9 cellular contexts compared by ENCODE assay signal in genomic region chr14:96104469-96105057, GRCh38.
DNase-seq lines count a peak whose midpoint lies in the region; ATAC-seq and TF ChIP-seq lines count a peak whose summit lies in the region.
"Had no signal": no experiment of that assay in that cellular context is flagged by ENCODE, and none has a peak within 500 bp of the region (broad histone marks: within the 10 kb centered on the region; RNA-seq: fewer than 3 reads in every experiment).

No MANE protein-coding gene starts in this region.

- TF ChIP-seq POLR2A in breast epithelium (IDR thresholded peaks at IDR 0.05) = no peak
- no peak for TF ChIP-seq POLR2A in lower leg skin (IDR thresholded peaks at IDR 0.05)

- H3K4me3 ChIP-seq in breast epithelium (peak overlapping the region in 1 of 3 donors; percentile 3), lower leg skin (ENCODE audit: low read depth, poor library complexity, severe bottlenecking) (no peak overlapping the region)

- H3K4me3 Mint-ChIP-seq in activated CD4-positive, alpha-beta memory T cell treated with anti-CD3 and anti-CD28 coated beads for 36 hours = no peak overlapping the region
- no peak overlapping the region for H3K4me3 Mint-ChIP-seq in stimulated activated memory B cell treated with anti-CD40 and anti-IgM and Interleukin-4, amounts not matched to agents 10 μg/mL and 1 μg/mL and 100 μg/mL, for 72 hours

- peaks cover 0 to 2% of the 10 kb centered on the region in 2 donors for H3K4me1 ChIP-seq in breast epithelium

- no peaks in the 10 kb centered on the region for H3K36me3 ChIP-seq in breast epithelium

- POLR2A ChIA-PET in activated CD4-positive, alpha-beta memory T cell treated with anti-CD3 and anti-CD28 coated beads for 36 hours (lab: Charles Lee) = no interaction called here

- H3K36me3 Mint-ChIP-seq in activated CD4-positive, alpha-beta memory T cell treated with anti-CD3 and anti-CD28 coated beads for 36 hours = no peaks in the 10 kb centered on the region
- no peaks in the 10 kb centered on the region for H3K36me3 Mint-ChIP-seq in stimulated activated memory B cell treated with anti-CD40 and anti-IgM and Interleukin-4, amounts not matched to agents 10 μg/mL and 1 μg/mL and 100 μg/mL, for 72 hours

- CTCF ChIA-PET in activated CD4-positive, alpha-beta memory T cell treated with anti-CD3 and anti-CD28 coated beads for 36 hours (lab: Charles Lee) = interaction anchor here (0.9 kb wide), 1 partner anchor 172 kb away, joined by 3 read pairs; no protein-coding TSS in a partner anchor

- no peaks in the 10 kb centered on the region for H3K27me3 Mint-ChIP-seq in activated CD4-positive, alpha-beta memory T cell treated with anti-CD3 and anti-CD28 coated beads for 36 hours
- H3K27me3 Mint-ChIP-seq in stimulated activated memory B cell treated with anti-CD40 and anti-IgM and Interleukin-4, amounts not matched to agents 10 μg/mL and 1 μg/mL and 100 μg/mL, for 72 hours = peaks cover 20% of the 10 kb centered on the region

- TF ChIP-seq CTCF in breast epithelium (IDR thresholded peaks at IDR 0.05) (peak in 2 of 3 donors; percentile 20 to 21), lower leg skin (IDR thresholded peaks at IDR 0.05) (no peak)

- H3K9me3 Mint-ChIP-seq in activated CD4-positive, alpha-beta memory T cell treated with anti-CD3 and anti-CD28 coated beads for 36 hours = no peaks in the 10 kb centered on the region
- no peaks in the 10 kb centered on the region for H3K9me3 Mint-ChIP-seq in stimulated activated memory B cell treated with anti-CD40 and anti-IgM and Interleukin-4, amounts not matched to agents 10 μg/mL and 1 μg/mL and 100 μg/mL, for 72 hours

- intact Hi-C loops in breast epithelium (cut with DNase I; ENCODE audit: low total_unique reads) = loop anchor here (10.0 kb wide), 1 partner anchor 170 kb away; no protein-coding TSS in a partner anchor
- intact Hi-C loops in lower leg skin (cut with DNase I; ENCODE audit: low total_unique reads) = loop anchor here (5.0 kb wide), 1 partner anchor 173 kb away; no protein-coding TSS in a partner anchor
- intact Hi-C loops in activated CD4-positive, alpha-beta memory T cell treated with anti-CD3 and anti-CD28 coated beads for 36 hours (cut with micrococcal nuclease) = no loop called here

- no peak overlapping the region for H3K27ac Mint-ChIP-seq in activated CD4-positive, alpha-beta memory T cell treated with anti-CD3 and anti-CD28 coated beads for 36 hours
- H3K27ac Mint-ChIP-seq in stimulated activated memory B cell treated with anti-CD40 and anti-IgM and Interleukin-4, amounts not matched to agents 10 μg/mL and 1 μg/mL and 100 μg/mL, for 72 hours = no peak overlapping the region

- H3K27ac ChIP-seq in breast epithelium = peak overlapping the region; percentile 77 to 83

- H3K9me3 ChIP-seq in breast epithelium = no peaks in the 10 kb centered on the region

- no peaks in the 10 kb centered on the region for H3K4me1 Mint-ChIP-seq in activated CD4-positive, alpha-beta memory T cell treated with anti-CD3 and anti-CD28 coated beads for 36 hours (ENCODE audit: low read depth)
- H3K4me1 Mint-ChIP-seq in stimulated activated memory B cell treated with anti-CD40 and anti-IgM and Interleukin-4, amounts not matched to agents 10 μg/mL and 1 μg/mL and 100 μg/mL, for 72 hours = no peaks in the 10 kb centered on the region

- WGBS in lower leg skin, 2 donors = 53 to 64% methylated on average over 18 to 19 of the region's 19 CpGs

- no peak for ATAC-seq in GM21526 (IDR thresholded peaks at IDR 0.05; ENCODE audit: low FRiP score, unreplicated experiment)
- no peak for ATAC-seq in GM18511 (IDR thresholded peaks at IDR 0.05; ENCODE audit: unreplicated experiment)
- no peak for ATAC-seq in stimulated activated memory B cell treated with anti-CD40 and anti-IgM and Interleukin-4, amounts not matched to agents 10 μg/mL and 1 μg/mL and 100 μg/mL, for 72 hours

- peaks cover 0 to 4% of the 10 kb centered on the region in 2 donors for H3K27me3 ChIP-seq in breast epithelium

- DNase-seq in AG08395 (ENCODE audit: low spot score) (peak; percentile 98), HT1080 (ENCODE audit: low read depth) (peak; percentile 81), breast epithelium (ENCODE audit: low spot score in 2 of 2) (peak; percentile 67 to 87), lower leg skin (ENCODE audit: low spot score in 2 of 2) (peak; percentile 83 to 97)
- no peak for DNase-seq in activated CD4-positive, alpha-beta memory T cell treated with anti-CD3 and anti-CD28 coated beads for 36 hours
- DNase-seq: NCI-H1105 treated with DMSO at 0.1 percent for 48 hours had no signal

Comparison
In these comparisons a context has a peak if more than half of its experiments do, and no peak if none do; other contexts are left out.
1. CTCF ChIP-seq: peak in breast epithelium (2 of 3); none in lower leg skin (0 of 3).